Comparison of ENCODE assay signal across 25 cellular contexts in genomic region chr2:8926356-8926755, GRCh38.
DNase-seq lines count a peak whose midpoint lies in the region; ATAC-seq and TF ChIP-seq lines count a peak whose summit lies in the region.
"Had no signal": no experiment of that assay in that cellular context is flagged by ENCODE, and none has a peak within 500 bp of the region (broad histone marks: within the 10 kb centered on the region; RNA-seq: fewer than 3 reads in every experiment).

No MANE protein-coding gene starts in this region.

- H3K27me3 ChIP-seq in PC-3 (ENCODE audit: low read length), result no peaks in the 10 kb centered on the region
- H3K27me3 ChIP-seq: BLaER1, transverse colon had no signal

- POLR2A ChIA-PET in PC-3 (lab: Charles Lee; ENCODE audit: unreplicated experiment), result no interaction called here

- H3K27ac ChIP-seq in PC-3 (ENCODE audit: low read length), result no peak overlapping the region
- H3K27ac ChIP-seq: BLaER1, HL-60, PC-9, transverse colon had no signal

- no peaks in the 10 kb centered on the region for H4K20me1 ChIP-seq in PC-3 (ENCODE audit: low read length)
- H4K20me1 ChIP-seq: BLaER1 had no signal

- ATAC-seq in PC-3, result no peak
- ATAC-seq in effector memory CD8-positive, alpha-beta T cell (replicated peaks), result no peak
- no peak for ATAC-seq in stimulated activated naive CD8-positive, alpha-beta T cell treated with anti-CD3 and anti-CD28 coated beads, Interleukin-15, Interleukin-2, amounts not matched to agents 100 U/mL and 50 U/mL, for 24 hours
- ATAC-seq: left colon had no signal

- H3K4me3 Mint-ChIP-seq in brain, result no peak overlapping the region
- no peak overlapping the region for H3K4me3 Mint-ChIP-seq in effector memory CD8-positive, alpha-beta T cell
- H3K4me3 Mint-ChIP-seq: activated naive CD4-positive, alpha-beta T cell treated with anti-CD3 and anti-CD28 coated beads, Interleukin-2, amount 10 ng/mL, durations not matched to agents 7 days and 5 days; stimulated activated naive CD8-positive, alpha-beta T cell treated with anti-CD3 and anti-CD28 coated beads, Interleukin-15, Interleukin-2, amounts not matched to agents 100 ng/mL and 50 ng/mL, for 24 hours had no signal

- no peaks in the 10 kb centered on the region for H3K9me3 ChIP-seq in PC-3 (ENCODE audit: low read length)
- H3K9me3 ChIP-seq: BLaER1, transverse colon had no signal

- H2AFZ ChIP-seq in PC-3 (ENCODE audit: low read length), result no peak overlapping the region
- H2AFZ ChIP-seq: PC-9 had no signal

- no peaks in the 10 kb centered on the region for H3K27me3 Mint-ChIP-seq in brain
- peaks cover 50 to 57% of the 10 kb centered on the region in 2 donors for H3K27me3 Mint-ChIP-seq in effector memory CD8-positive, alpha-beta T cell
- H3K27me3 Mint-ChIP-seq: activated naive CD4-positive, alpha-beta T cell treated with anti-CD3 and anti-CD28 coated beads, Interleukin-2, amount 10 ng/mL, durations not matched to agents 7 days and 5 days had no signal

- no peaks in the 10 kb centered on the region for H3F3A ChIP-seq in PC-3 (ENCODE audit: low read length, unreplicated experiment)

- no peak overlapping the region for H3K4me3 ChIP-seq in PC-3 (ENCODE audit: low read length)
- H3K4me3 ChIP-seq: BLaER1, PC-9, transverse colon had no signal

- H3K36me3 Mint-ChIP-seq in brain, result peaks cover 75% of the 10 kb centered on the region
- H3K36me3 Mint-ChIP-seq in effector memory CD8-positive, alpha-beta T cell (ENCODE audit: insufficient read depth), result no peaks in the 10 kb centered on the region
- H3K36me3 Mint-ChIP-seq: activated naive CD4-positive, alpha-beta T cell treated with anti-CD3 and anti-CD28 coated beads, Interleukin-2, amount 10 ng/mL, durations not matched to agents 7 days and 5 days had no signal

- H3K79me2 ChIP-seq in PC-3 (ENCODE audit: low read length), result no peaks in the 10 kb centered on the region

- no peaks in the 10 kb centered on the region for H3K9me2 ChIP-seq in PC-3 (replicated peaks; ENCODE audit: low read length)

- intact Hi-C loops in PC-3 (cut with micrococcal nuclease), result no loop called here

- H3K4me1 ChIP-seq in PC-3 (ENCODE audit: insufficient read depth, low read length), result no peaks in the 10 kb centered on the region; the same call in 1 of the 2 replicates
- H3K4me1 ChIP-seq: BLaER1, transverse colon had no signal

- H3K4me2 ChIP-seq in PC-3 (ENCODE audit: low read length), result no peak overlapping the region
- H3K4me2 ChIP-seq: BLaER1, PC-9 had no signal

- DNase-seq in C1 segment of cervical spinal cord (lab: John Stamatoyannopoulos, UW), result peak in 12 of 14 donors; percentile 12 to 80 (median 68)
- DNase-seq in hypothalamus (lab: John Stamatoyannopoulos, UW), result peak in 44 of 51 donors; percentile 5 to 90 (median 64)
- DNase-seq in pons (ENCODE audit: low spot score), result peak; percentile 97
- no peak for DNase-seq in PC-3
- DNase-seq in COR-L47 (lab: John Stamatoyannopoulos, UW), result no peak
- DNase-seq in effector memory CD8-positive, alpha-beta T cell, result no peak
- no peak for DNase-seq in stimulated activated naive CD8-positive, alpha-beta T cell treated with anti-CD3 and anti-CD28 coated beads, Interleukin-15, Interleukin-2, amounts not matched to agents 100 U/mL and 50 U/mL, for 24 hours
- DNase-seq: activated CD8-positive, alpha-beta memory T cell treated with anti-CD3 and anti-CD28 coated beads for 24 hours; activated naive CD4-positive, alpha-beta T cell treated with anti-CD3 and anti-CD28 coated beads, Interleukin-2, amount 10 ng/mL, durations not matched to agents 7 days and 5 days; activated T-cell treated with anti-CD3 and anti-CD28 coated beads, Interleukin-2, amount 50 U/mL, for 48 hours; cerebellar nuclear complex; effector CD8-positive, alpha-beta T cell; EL; IMR-90; left colon; NCI-H2081 treated with DMSO at 0.1 percent for 48 hours; NCI-H446 treated with DMSO at 0.1 percent for 48 hours; PC-9; SIG-M5; stimulated activated CD4-positive, alpha-beta T cell treated with anti-CD3 and anti-CD28 coated beads, Interleukin-4, amount 100 ng/mL, for 24 hours; transverse colon had no signal

- H3K36me3 ChIP-seq in PC-3 (ENCODE audit: low read depth, low read length), result no peaks in the 10 kb centered on the region
- H3K36me3 ChIP-seq: transverse colon had no signal

- CTCF ChIA-PET in PC-3 (lab: Charles Lee), result no interaction called here

- no peak overlapping the region for H3K9ac ChIP-seq in PC-3 (ENCODE audit: low read length)
- H3K9ac ChIP-seq: BLaER1 had no signal

- BruUV-seq in PC-3 (replicated peaks; lab: Mats Ljungman, UMichigan), result no TSS peak

- H3K4me1 Mint-ChIP-seq in brain, result peaks cover 19% of the 10 kb centered on the region
- H3K4me1 Mint-ChIP-seq in effector memory CD8-positive, alpha-beta T cell (ENCODE audit: low read depth in 2 of 2), result no peaks in the 10 kb centered on the region

- H3K27ac Mint-ChIP-seq in brain, result peak overlapping the region in 4 of 5 experiments; percentile 10 to 48 (median 28)
- no peak overlapping the region for H3K27ac Mint-ChIP-seq in effector memory CD8-positive, alpha-beta T cell
- H3K27ac Mint-ChIP-seq: activated naive CD4-positive, alpha-beta T cell treated with anti-CD3 and anti-CD28 coated beads, Interleukin-2, amount 10 ng/mL, durations not matched to agents 7 days and 5 days; stimulated activated naive CD8-positive, alpha-beta T cell treated with anti-CD3 and anti-CD28 coated beads, Interleukin-15, Interleukin-2, amounts not matched to agents 100 ng/mL and 50 ng/mL, for 24 hours had no signal

- TF ChIP-seq CTCF in brain (conservative IDR thresholded peaks at IDR 0.05), result no peak
- no peak for TF ChIP-seq CTCF in PC-3 (conservative IDR thresholded peaks at IDR 0.05; ENCODE audit: low read depth, low read length)

- peaks cover 7 to 9% (median 7%) of the 10 kb centered on the region in 5 experiments for H3K9me3 Mint-ChIP-seq in brain
- H3K9me3 Mint-ChIP-seq in effector memory CD8-positive, alpha-beta T cell, result no peaks in the 10 kb centered on the region
- H3K9me3 Mint-ChIP-seq: activated naive CD4-positive, alpha-beta T cell treated with anti-CD3 and anti-CD28 coated beads, Interleukin-2, amount 10 ng/mL, durations not matched to agents 7 days and 5 days; stimulated activated naive CD8-positive, alpha-beta T cell treated with anti-CD3 and anti-CD28 coated beads, Interleukin-15, Interleukin-2, amounts not matched to agents 100 ng/mL and 50 ng/mL, for 24 hours had no signal

Comparison
In these comparisons a context has a peak if more than half of its experiments do, and no peak if none do; other contexts are left out.
1. DNase-seq: peak in C1 segment of cervical spinal cord (12 of 14), hypothalamus (44 of 51) and pons (single experiment); none in PC-3 (single experiment), COR-L47 (single experiment), effector memory CD8-positive, alpha-beta T cell (0 of 3) and stimulated activated naive CD8-positive, alpha-beta T cell treated with anti-CD3 and anti-CD28 coated beads, Interleukin-15, Interleukin-2, amounts not matched to agents 100 U/mL and 50 U/mL, for 24 hours (single experiment).
2. H3K27ac Mint-ChIP-seq: peak in brain (4 of 5); none in effector memory CD8-positive, alpha-beta T cell (0 of 2).